21 cellular contexts compared by ENCODE assay signal in genomic region chr17:21293846-21294240, GRCh38. TPM values are rescaled to one million over a fixed set of nuclear protein-coding genes. Genes with fewer than 3 reads are reported as not detected.
A peak's percentile ranks its signal among the peaks of the same experiment; 100 is the strongest.
DNase-seq lines count a peak whose midpoint lies in the region; ATAC-seq, FAIRE-seq and TF ChIP-seq lines count a peak whose summit lies in the region.
"Had no signal": no experiment of that assay in that cellular context is flagged by ENCODE, and none has a peak within 500 bp of the region (broad histone marks: within the 10 kb centered on the region; RNA-seq: fewer than 3 reads in every experiment).

No MANE protein-coding gene starts in this region.

- H3K36me3 ChIP-seq in BLaER1 treated with 17β-estradiol and CSF1 and Interleukin-3, amounts not matched to agents 10 nM and 100 nM: peaks cover 31 to 84% (median 52%) of the 10 kb centered on the region in 11 experiments; a peak in 21 of 22 replicates
- H3K36me3 ChIP-seq in H7 (replicated peaks; ENCODE audit: control insufficient read depth, insufficient read depth, low read length) (no peaks in the 10 kb centered on the region), H1 (ENCODE audit: control insufficient read depth in 2 of 4, insufficient read depth in 4 of 4, low read length in 3 of 4) (no peaks in the 10 kb centered on the region), neuronal stem cell (replicated peaks in 1 of 2; ENCODE audit: control insufficient read depth in 2 of 2, insufficient read depth in 2 of 2, low read length in 2 of 2) (peaks cover 0 to 5% of the 10 kb centered on the region in 2 donors)

- H3K4me1 ChIP-seq in BLaER1 treated with 17β-estradiol and CSF1 and Interleukin-3, amounts not matched to agents 10 nM and 100 nM: peaks cover 71 to 100% (median 99%) of the 10 kb centered on the region in 10 experiments
- H3K4me1 ChIP-seq in H1 (replicated peaks in 1 of 4; ENCODE audit: control insufficient read depth in 3 of 4, insufficient read depth in 4 of 4, low read length in 3 of 4) (no peaks in the 10 kb centered on the region), neuronal stem cell (ENCODE audit: control insufficient read depth in 2 of 2, insufficient read depth in 1 of 2, low read depth in 1 of 2, low read length in 2 of 2) (peaks cover 0 to 6% of the 10 kb centered on the region in 2 donors)

- in situ Hi-C loops in KBM-7 (cut with MboI; ENCODE audit: low pct_unique_long_range_greater_than_20kb, low sequenced_read_pairs): no loop called here

- H3K27ac ChIP-seq in BLaER1 treated with 17β-estradiol and CSF1 and Interleukin-3, amounts not matched to agents 10 nM and 100 nM: peak overlapping the region in 4 of 11 experiments; percentile 7 to 97 (median 62); a peak in 6 of 22 replicates
- H3K27ac ChIP-seq in H1 (ENCODE audit: low read depth, low read length) (no peak overlapping the region), neuronal stem cell (replicated peaks; ENCODE audit: low read length) (no peak overlapping the region)
- H3K27ac ChIP-seq: SK-N-MC had no signal

- POLR2A ChIA-PET in H1 (lab: Charles Lee; ENCODE audit: partially characterized antibody): interaction anchor here (1.5 kb wide), 1 partner anchor 10 kb away, joined by 5 read pairs; no protein-coding TSS in a partner anchor

- H3K23me2 ChIP-seq in H1 (ENCODE audit: low read depth, low read length): no peaks in the 10 kb centered on the region

- peak overlapping the region; percentile 12; the same call in 1 of the 2 replicates for H2BK5ac ChIP-seq in H1 (ENCODE audit: low read depth, low read length)
- peak overlapping the region; percentile 63 for H2BK5ac ChIP-seq in neuronal stem cell (ENCODE audit: low read length)

- no peak overlapping the region for H3K4me3 ChIP-seq in BLaER1 treated with 17β-estradiol and CSF1 and Interleukin-3, amounts not matched to agents 10 nM and 100 nM
- H3K4me3 ChIP-seq in H7 (ENCODE audit: insufficient read depth, low read depth, low read length): no peak overlapping the region
- H3K4me3 ChIP-seq in H1 (ENCODE audit: extremely low read depth in 1 of 4, insufficient read depth in 2 of 4, low read depth in 3 of 4, low read length in 4 of 4): no peak overlapping the region
- peak overlapping the region in 1 of 2 donors; percentile 24 for H3K4me3 ChIP-seq in neuronal stem cell (ENCODE audit: low read length in 2 of 2)
- H3K4me3 ChIP-seq: GM12878, SK-N-MC had no signal

- DNase-seq in H7 (peak; percentile 45), H1 (ENCODE audit: low read depth in 1 of 2, low spot score in 2 of 2) (no peak), neuronal stem cell (ENCODE audit: low spot score) (no peak), left lobe of liver (ENCODE audit: low spot score) (no peak), KBM-7 (no peak), C1 segment of cervical spinal cord (lab: John Stamatoyannopoulos, UW) (no peak)
- DNase-seq: CD4-positive, CD25-positive, alpha-beta regulatory T cell; DMS153; GF-D8; GOT3; Karpas-422; NCI-H1417 treated with DMSO at 0.1 percent for 48 hours; NCI-H1930; NCI-H226; NCI-H524; NCI-H82; SHP77 had no signal

- H4K8ac ChIP-seq in H1 (ENCODE audit: extremely low read depth, insufficient read depth, low read length) (no peak overlapping the region), neuronal stem cell (ENCODE audit: low read depth, low read length) (no peak overlapping the region)

- H2BK12ac ChIP-seq in H1 (ENCODE audit: low read depth, low read length): no peak overlapping the region
- H2BK12ac ChIP-seq in neuronal stem cell (ENCODE audit: low read length): peak overlapping the region; percentile 52

- no peak for TF ChIP-seq POLR2A in H1 (IDR thresholded peaks at IDR 0.05; ENCODE audit: control extremely low read depth in 1 of 2, low read depth in 2 of 2, low read length in 2 of 2)

- TF ChIP-seq CTCF in H1 (IDR thresholded peaks at IDR 0.05; ENCODE audit: control extremely low read depth in 1 of 3, insufficient read depth in 1 of 3, low read depth in 1 of 3, low read length in 3 of 3): no peak

- H2BK15ac ChIP-seq in H1 (ENCODE audit: low read length) (no peak overlapping the region), neuronal stem cell (ENCODE audit: low read length) (peak overlapping the region; percentile 8)

- FAIRE-seq in H1 (lab: Jason Lieb, UNC): no peak
- FAIRE-seq: GM12878 had no signal

- no peak overlapping the region for H3K18ac ChIP-seq in H1 (ENCODE audit: extremely low read depth, low read length)
- peak overlapping the region; percentile 68 for H3K18ac ChIP-seq in neuronal stem cell (ENCODE audit: low read length)

- no peak overlapping the region for H2AFZ ChIP-seq in H1 (ENCODE audit: low read length)
- no peak overlapping the region for H2AFZ ChIP-seq in neuronal stem cell (ENCODE audit: low read length)

- H3K9ac ChIP-seq in BLaER1 treated with 17β-estradiol and CSF1 and Interleukin-3, amounts not matched to agents 10 nM and 100 nM: peak overlapping the region in 9 of 11 experiments; percentile 4 to 66 (median 24); a peak in 7 of 22 replicates
- H3K9ac ChIP-seq in H1 (replicated peaks in 1 of 4; ENCODE audit: extremely low read depth in 1 of 4, low read depth in 3 of 4, low read length in 3 of 4): no peak overlapping the region; a peak in 1 of 7 replicates
- H3K9ac ChIP-seq in neuronal stem cell (ENCODE audit: low read depth, low read length, poor library complexity): peak overlapping the region; percentile 60

- H3K14ac ChIP-seq in H1 (ENCODE audit: insufficient read length) (no peak overlapping the region), neuronal stem cell (ENCODE audit: low read length) (no peak overlapping the region)

- no peak overlapping the region for H4K91ac ChIP-seq in H1 (replicated peaks; ENCODE audit: insufficient read length, low read length)
- no peak overlapping the region for H4K91ac ChIP-seq in neuronal stem cell (ENCODE audit: low read depth, low read length, poor library complexity)

- no peak overlapping the region for H3K4ac ChIP-seq in H1 (replicated peaks; ENCODE audit: insufficient read length, low read depth, low read length)
- no peak overlapping the region for H3K4ac ChIP-seq in neuronal stem cell (ENCODE audit: low read length)

- H2AK5ac ChIP-seq in H1 (ENCODE audit: low read depth, low read length): no peak overlapping the region
- H2AK5ac ChIP-seq in neuronal stem cell (ENCODE audit: low read depth, low read length): peak overlapping the region; percentile 5

- TF ChIP-seq EP300 in H1 (IDR thresholded peaks at IDR 0.05; ENCODE audit: borderline replicate concordance in 1 of 2, low read depth in 2 of 2, low read length in 2 of 2): no peak

- TF ChIP-seq RAD21 in H1 (IDR thresholded peaks at IDR 0.05 in 1 of 2, conservative IDR thresholded peaks at IDR 0.05 in 1 of 2; ENCODE audit: low read depth in 2 of 2, low read length in 2 of 2): no peak

- H3K79me1 ChIP-seq in H1 (ENCODE audit: low read depth, low read length): peaks cover 14% of the 10 kb centered on the region
- peaks cover 8% of the 10 kb centered on the region for H3K79me1 ChIP-seq in neuronal stem cell (ENCODE audit: low read depth, low read length)

- no peaks in the 10 kb centered on the region for H3K9me3 ChIP-seq in BLaER1 treated with 17β-estradiol and CSF1 and Interleukin-3, amounts not matched to agents 10 nM and 100 nM (replicated peaks in 1 of 11)
- peaks cover 32 to 75% of the 10 kb centered on the region in 2 experiments; a peak in 3 of 4 replicates for H3K9me3 ChIP-seq in H1 (ENCODE audit: insufficient read depth in 2 of 2, low read depth in 1 of 2, low read length in 1 of 2)
- peaks cover 0 to 17% of the 10 kb centered on the region in 2 donors for H3K9me3 ChIP-seq in neuronal stem cell (replicated peaks in 1 of 2; ENCODE audit: control insufficient read depth in 2 of 2, insufficient read depth in 1 of 2, low read depth in 1 of 2, low read length in 2 of 2)

- H4K20me1 ChIP-seq in BLaER1 treated with 17β-estradiol and CSF1 and Interleukin-3, amounts not matched to agents 10 nM and 100 nM: peaks cover 95 to 100% (median 100%) of the 10 kb centered on the region in 11 experiments
- peaks cover 1 to 7% of the 10 kb centered on the region in 2 experiments for H4K20me1 ChIP-seq in H1 (replicated peaks in 1 of 2; ENCODE audit: control insufficient read depth in 1 of 2, insufficient read depth in 2 of 2, low read length in 2 of 2)

- 67% methylated on average over 10 of the region's 10 CpGs; no CpG with 5 or more reads in 1 of the 2 experiments for WGBS in H1 (ENCODE audit: extremely low coverage in 1 of 2, insufficient coverage in 1 of 2, insufficient read length in 1 of 2, insufficient replicate concordance in 2 of 2, low coverage in 1 of 2, low lambda C conversion rate in 2 of 2, missing lambda C conversion rate in 1 of 2), 2 experiments
- no CpG with 5 or more reads among the region's 10 CpGs for WGBS in neuronal stem cell (ENCODE audit: extremely low coverage in 2 of 2, insufficient read length in 2 of 2, insufficient replicate concordance in 1 of 2), 2 donors

- CTCF ChIA-PET in H1 (lab: Charles Lee; ENCODE audit: partially characterized antibody): no interaction called here

- H2BK120ac ChIP-seq in H1 (replicated peaks; ENCODE audit: low read depth, low read length): no peak overlapping the region
- H2BK120ac ChIP-seq in neuronal stem cell (ENCODE audit: low read depth, low read length): peak overlapping the region; percentile 62

- no peaks in the 10 kb centered on the region for H3K27me3 ChIP-seq in BLaER1 treated with 17β-estradiol and CSF1 and Interleukin-3, amounts not matched to agents 10 nM and 100 nM
- H3K27me3 ChIP-seq in H7 (ENCODE audit: control insufficient read depth, insufficient read depth, low read length): no peaks in the 10 kb centered on the region
- H3K27me3 ChIP-seq in H1 (replicated peaks in 1 of 4; ENCODE audit: control insufficient read depth in 3 of 4, extremely low read depth in 1 of 4, insufficient read depth in 3 of 4, low read length in 3 of 4): no peaks in the 10 kb centered on the region
- H3K27me3 ChIP-seq in neuronal stem cell (ENCODE audit: control insufficient read depth in 3 of 3, insufficient read depth in 3 of 3, low read depth in 1 of 3, low read length in 3 of 3): peaks cover 0 to 2% (median 0%) of the 10 kb centered on the region in 3 experiments

- H3K4me2 ChIP-seq in BLaER1 treated with 17β-estradiol and CSF1 and Interleukin-3, amounts not matched to agents 10 nM and 100 nM: peak overlapping the region in 9 of 11 experiments; percentile 2 to 69 (median 41); a peak in 14 of 22 replicates
- H3K4me2 ChIP-seq in H1 (ENCODE audit: insufficient read depth in 1 of 2, low read depth in 2 of 2, low read length in 2 of 2) (no peak overlapping the region), neuronal stem cell (ENCODE audit: insufficient read depth, low read length, poor library complexity, severe bottlenecking) (no peak overlapping the region)

- 0 out of 4 replicates have a peak, but pooled peaks cover 0 to 5% of the 10 kb centered on the region in 2 experiments for H3K79me2 ChIP-seq in H1 (ENCODE audit: control insufficient read depth in 1 of 2, insufficient read depth in 2 of 2, low read length in 2 of 2)

- no peak overlapping the region for H4K5ac ChIP-seq in H1 (ENCODE audit: insufficient read length, low read depth, low read length)

- H3K56ac ChIP-seq in H1 (replicated peaks; ENCODE audit: insufficient read length, low read depth, low read length): no peak overlapping the region

- H2BK20ac ChIP-seq in H1 (ENCODE audit: low read length): no peak overlapping the region

- no peak for ATAC-seq in left lobe of liver
- ATAC-seq in HG02973 (IDR thresholded peaks at IDR 0.05; ENCODE audit: unreplicated experiment): no peak
- ATAC-seq: GM12878 had no signal

- H3K23ac ChIP-seq in H1 (ENCODE audit: insufficient read length) (no peak overlapping the region), neuronal stem cell (ENCODE audit: low read depth, low read length, poor library complexity) (peak overlapping the region; percentile 45)

RNA-seq across cellular contexts. Expression of gene MAP2K3, which starts 9.3 kb away (rescaled TPM):
- 26.1 and 27.5 TPM in 2 replicates for total RNA-seq in H7 (2014; rRNA removed; shearing (Covaris generic))
- total RNA-seq in H1 (2021; fragmentation: NEBNext Ultra II Directional; extraction: Animal tissue kit (Norgen Biotek cat#: 25700)): 32.4 and 33.5 TPM in 2 replicates
- polyA plus RNA-seq in H1 (2011; rRNA removed): 16.9 and 24.3 TPM in 2 replicates
- 15.7 TPM for polyA plus RNA-seq in H1 (2011; cell fraction: cytosol; rRNA removed)
- 17.8 TPM for polyA plus RNA-seq in H1 (2011; cell fraction: nucleus; rRNA removed)
- 17.6 to 31.6 TPM (median 28.7 TPM) in 4 replicates for polyA plus RNA-seq in H1 (2012, experiment 1 of 2)
- polyA plus RNA-seq in H1 (2012, experiment 2 of 2): 29.4 TPM
- 19.3 TPM for polyA plus RNA-seq in H1 (2013, experiment 1 of 2)
- polyA plus RNA-seq in H1 (2013, experiment 2 of 2): 20.9 TPM
- 8.4 and 10.1 TPM in 2 replicates for polyA minus RNA-seq in H1 (2011; rRNA and poly(A)+ RNA removed)
- 8.6 TPM for polyA minus RNA-seq in H1 (2011; cell fraction: cytosol; rRNA and poly(A)+ RNA removed)
- 13.8 TPM for polyA minus RNA-seq in H1 (2011; cell fraction: nucleus; rRNA and poly(A)+ RNA removed)
- 10.2 TPM for polyA plus RNA-seq in neuronal stem cell (2013, experiment 1 of 2)
- polyA plus RNA-seq in neuronal stem cell (2013, experiment 2 of 2): 10.8 TPM
- 71.5 TPM for total RNA-seq in left lobe of liver

RNA-seq across cellular contexts. Expression of gene NATD1, which starts 40.6 kb away (rescaled TPM):
- total RNA-seq in H7 (2014; rRNA removed; shearing (Covaris generic)): 12.3 and 12.9 TPM in 2 replicates
- 7.5 and 8.4 TPM in 2 replicates for total RNA-seq in H1 (2021; fragmentation: NEBNext Ultra II Directional; extraction: Animal tissue kit (Norgen Biotek cat#: 25700))
- polyA plus RNA-seq in H1 (2011; rRNA removed): 5.4 and 8.8 TPM in 2 replicates
- polyA plus RNA-seq in H1 (2011; cell fraction: cytosol; rRNA removed): 6.3 TPM
- 7.7 TPM for polyA plus RNA-seq in H1 (2011; cell fraction: nucleus; rRNA removed)
- polyA plus RNA-seq in H1 (2012, experiment 1 of 2): 5.8 to 7.2 TPM (median 5.9 TPM) in 4 replicates
- 5.1 TPM for polyA plus RNA-seq in H1 (2012, experiment 2 of 2)
- polyA plus RNA-seq in H1 (2013, experiment 1 of 2): 4.8 TPM
- polyA plus RNA-seq in H1 (2013, experiment 2 of 2): 4.8 TPM
- polyA minus RNA-seq in H1 (2011; rRNA and poly(A)+ RNA removed): 4.7 and 6.3 TPM in 2 replicates
- 5.9 TPM for polyA minus RNA-seq in H1 (2011; cell fraction: cytosol; rRNA and poly(A)+ RNA removed)
- polyA minus RNA-seq in H1 (2011; cell fraction: nucleus; rRNA and poly(A)+ RNA removed): 5.7 TPM
- 8.8 TPM for polyA plus RNA-seq in neuronal stem cell (2013, experiment 1 of 2)
- polyA plus RNA-seq in neuronal stem cell (2013, experiment 2 of 2): 8.8 TPM
- 5.9 TPM for total RNA-seq in left lobe of liver

Comparison
In these comparisons a context has a peak if more than half of its experiments do, and no peak if none do; other contexts are left out.
1. H3K4me2 ChIP-seq: peak in BLaER1 treated with 17β-estradiol and CSF1 and Interleukin-3, amounts not matched to agents 10 nM and 100 nM (9 of 11); none in H1 (0 of 2) and neuronal stem cell (single experiment).
2. H3K9ac ChIP-seq: peak in BLaER1 treated with 17β-estradiol and CSF1 and Interleukin-3, amounts not matched to agents 10 nM and 100 nM (9 of 11) and neuronal stem cell (single experiment); none in H1 (0 of 4).